Comparison of ENCODE assay signal across 20 cellular contexts in genomic region chr3:36214460-36214859, GRCh38.
DNase-seq lines count a peak whose midpoint lies in the region; ATAC-seq, FAIRE-seq and TF ChIP-seq lines count a peak whose summit lies in the region.
"Had no signal": no experiment of that assay in that cellular context is flagged by ENCODE, and none has a peak within 500 bp of the region (broad histone marks: within the 10 kb centered on the region; RNA-seq: fewer than 3 reads in every experiment).

No MANE protein-coding gene starts in this region.

- no peaks in the 10 kb centered on the region for H4K20me1 ChIP-seq in GM23338 (replicated peaks; ENCODE audit: insufficient read depth)

- no peaks in the 10 kb centered on the region for H3K9me3 Mint-ChIP-seq in GM23338

- no peaks in the 10 kb centered on the region for H3K27me3 ChIP-seq in GM23338 (ENCODE audit: insufficient read depth)

- H3K79me2 ChIP-seq in GM23338 (replicated peaks; ENCODE audit: insufficient read depth) = no peaks in the 10 kb centered on the region

- H3K4me1 ChIP-seq in GM23338 (ENCODE audit: insufficient read depth) = no peaks in the 10 kb centered on the region

- no peak overlapping the region for H3K4me3 ChIP-seq in GM23338
- H3K4me3 ChIP-seq: GM23248, K562 had no signal

- DNase-seq in GM23338 (ENCODE audit: low spot score) (no peak), NCI-H1694 treated with DMSO at 0.1 percent for 48 hours (lab: John Stamatoyannopoulos, UW) (peak; percentile 56), GM13976 (ENCODE audit: low spot score) (no peak), HK-2 (ENCODE audit: unreplicated experiment) (no peak)
- DNase-seq in activated T-cell treated with anti-CD3 and anti-CD28 coated beads, Interleukin-2, amount 50 U/mL, for 48 hours = no peak
- DNase-seq in stimulated activated CD4-positive, alpha-beta T cell treated with anti-CD3 and anti-CD28 coated beads, Interleukin-12 subunit alpha, Interleukin-12 subunit beta, amount 100 ng/mL, for 4 hours = no peak
- DNase-seq: GF-D8, GM23248, NCI-H1105 treated with DMSO at 0.1 percent for 48 hours, NCI-H187, NCI-H748 treated with DMSO at 0.1 percent for 48 hours, PC-3, RPMI8226, SIG-M5, T-helper 1 cell had no signal

- peak overlapping the region; percentile 29; the same call in 1 of the 2 replicates for H2AFZ ChIP-seq in GM23338
- H2AFZ ChIP-seq: GM23248 had no signal

- H3K36me3 Mint-ChIP-seq in GM23338 (ENCODE audit: low read depth) = no peaks in the 10 kb centered on the region

- FAIRE-seq in islet of Langerhans (lab: Jason Lieb, UNC) = peak; percentile 30

- no peak overlapping the region for H3K4me3 Mint-ChIP-seq in GM23338
- H3K4me3 Mint-ChIP-seq: B cell had no signal

- H3K27ac Mint-ChIP-seq in GM23338 = no peak overlapping the region
- H3K27ac Mint-ChIP-seq: B cell had no signal

- in situ Hi-C loops in GM13976 (cut with MboI; ENCODE audit: low sequenced_read_pairs, unreplicated experiment) = no loop called here

- H3K36me3 ChIP-seq in GM23338 (ENCODE audit: insufficient read depth) = no peaks in the 10 kb centered on the region

- H3K27me3 Mint-ChIP-seq in GM23338 (ENCODE audit: insufficient read depth, low read depth, poor library complexity) = no peaks in the 10 kb centered on the region
- H3K27me3 Mint-ChIP-seq: B cell had no signal

- no peak for TF ChIP-seq CTCF in GM23338 (conservative IDR thresholded peaks at IDR 0.05; ENCODE audit: low read depth in 2 of 2)
- no peak for TF ChIP-seq CTCF in VCaP (conservative IDR thresholded peaks at IDR 0.05)
- TF ChIP-seq CTCF in GM13976 (IDR thresholded peaks at IDR 0.05; ENCODE audit: borderline replicate concordance, control extremely low read depth, extremely low read depth, insufficient read depth, missing control alignments) = no peak

- H3K4me2 ChIP-seq in GM23338 = no peak overlapping the region

- ATAC-seq in GM23338 = no peak
- ATAC-seq: K562, SK-N-SH treated with all-trans-retinoic acid at 6 μM for 48 hours had no signal

- H3K27ac ChIP-seq in GM23338 (ENCODE audit: low read depth) = no peak overlapping the region
- 0 out of 2 replicates have a peak overlapping the region, but pooled peaks have one; percentile 2 for H3K27ac ChIP-seq in VCaP
- H3K27ac ChIP-seq: GM23248 had no signal

- no peaks in the 10 kb centered on the region for H3K4me1 Mint-ChIP-seq in GM23338
- H3K4me1 Mint-ChIP-seq: B cell had no signal

- H3K9me2 ChIP-seq in GM23338 (ENCODE audit: insufficient read depth) = no peaks in the 10 kb centered on the region

- H3F3A ChIP-seq in GM23338 (replicated peaks; ENCODE audit: low read depth) = no peaks in the 10 kb centered on the region

TF ChIP-seq in GM23338, 12 proteins besides CTCF, POLR2A, EP300 and RAD21 (continues in another document):
- no peak for TF ChIP-seq ZNF331 (CRISPR knock-in tag; IDR thresholded peaks at IDR 0.05; ENCODE audit: low read depth)
- TF ChIP-seq EZH2 (IDR thresholded peaks at IDR 0.05; ENCODE audit: low read depth, unreplicated experiment) = no peak
- no peak for TF ChIP-seq EZH2phosphoT487 (IDR thresholded peaks at IDR 0.05; ENCODE audit: unreplicated experiment)
- no peak for TF ChIP-seq ZNF462 (CRISPR knock-in tag; IDR thresholded peaks at IDR 0.05)
- TF ChIP-seq POLR2AphosphoS5 (IDR thresholded peaks at IDR 0.05; ENCODE audit: low read depth) = no peak
- TF ChIP-seq STAT1 (IDR thresholded peaks at IDR 0.05; ENCODE audit: unreplicated experiment) = no peak
- TF ChIP-seq CREB1 (CRISPR knock-in tag; IDR thresholded peaks at IDR 0.05; ENCODE audit: low read depth) = no peak
- TF ChIP-seq ETS1 (IDR thresholded peaks at IDR 0.05) = no peak
- no peak for TF ChIP-seq ZNF114 (CRISPR knock-in tag; IDR thresholded peaks at IDR 0.05)
- TF ChIP-seq NANOG (IDR thresholded peaks at IDR 0.05; ENCODE audit: borderline replicate concordance) = no peak
- TF ChIP-seq JUNB (IDR thresholded peaks at IDR 0.05; ENCODE audit: unreplicated experiment) = no peak
